Comparison of ENCODE assay signal across 1 cellular context in the genomic region with DNA sequence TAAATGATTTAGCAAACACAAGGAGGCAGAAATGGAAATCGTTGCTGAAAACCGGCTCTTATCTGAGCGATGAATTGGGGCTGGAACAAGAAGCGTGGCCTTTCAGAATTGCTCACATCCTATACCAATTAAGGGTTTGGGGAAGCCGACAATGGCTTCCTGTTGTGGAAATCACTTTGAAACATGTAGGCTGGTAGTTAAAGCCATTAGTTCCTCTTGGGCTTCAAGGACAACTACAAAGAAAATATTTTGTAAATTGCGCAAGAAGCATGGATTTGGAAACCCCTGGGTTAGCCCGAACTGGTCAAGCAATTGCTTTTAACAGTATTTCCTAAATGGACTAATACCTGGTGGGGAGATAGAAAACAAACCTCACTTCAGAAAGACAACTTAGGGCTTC.
A peak's percentile ranks its signal among the peaks of the same experiment; 100 is the strongest.
TF ChIP-seq lines count a peak whose summit lies in the region.

No MANE protein-coding gene starts in this region.

TF ChIP-seq in HepG2, 621 proteins besides CTCF, POLR2A, EP300 and RAD21 (continued from another document and continues in another):
- TF ChIP-seq ZBTB33 (CRISPR knock-in tag; IDR thresholded peaks at IDR 0.05), result no peak
- peak; percentile 24; the same call in 1 of the 2 replicates for TF ChIP-seq ZNF331 (CRISPR knock-in tag; IDR thresholded peaks at IDR 0.05)
- no peak for TF ChIP-seq TIGD3 (CRISPR knock-in tag; IDR thresholded peaks at IDR 0.05; ENCODE audit: borderline replicate concordance)
- no peak for TF ChIP-seq ZNF703 (CRISPR knock-in tag; IDR thresholded peaks at IDR 0.05; ENCODE audit: borderline replicate concordance)
- TF ChIP-seq ZNF503 (CRISPR knock-in tag; IDR thresholded peaks at IDR 0.05), result peak; percentile 57; the same call in 1 of the 2 replicates
- TF ChIP-seq ZSCAN21 (CRISPR knock-in tag; IDR thresholded peaks at IDR 0.05; ENCODE audit: borderline replicate concordance), result no peak
- TF ChIP-seq, protein P1, sequence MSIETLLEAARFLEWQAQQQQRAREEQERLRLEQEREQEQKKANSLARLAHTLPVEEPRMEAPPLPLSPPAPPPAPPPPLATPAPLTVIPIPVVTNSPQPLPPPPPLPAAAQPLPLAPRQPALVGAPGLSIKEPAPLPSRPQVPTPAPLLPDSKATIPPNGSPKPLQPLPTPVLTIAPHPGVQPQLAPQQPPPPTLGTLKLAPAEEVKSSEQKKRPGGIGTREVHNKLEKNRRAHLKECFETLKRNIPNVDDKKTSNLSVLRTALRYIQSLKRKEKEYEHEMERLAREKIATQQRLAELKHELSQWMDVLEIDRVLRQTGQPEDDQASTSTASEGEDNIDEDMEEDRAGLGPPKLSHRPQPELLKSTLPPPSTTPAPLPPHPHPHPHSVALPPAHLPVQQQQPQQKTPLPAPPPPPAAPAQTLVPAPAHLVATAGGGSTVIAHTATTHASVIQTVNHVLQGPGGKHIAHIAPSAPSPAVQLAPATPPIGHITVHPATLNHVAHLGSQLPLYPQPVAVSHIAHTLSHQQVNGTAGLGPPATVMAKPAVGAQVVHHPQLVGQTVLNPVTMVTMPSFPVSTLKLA (IDR thresholded peaks at IDR 0.05), result no peak
- TF ChIP-seq, protein P2, sequence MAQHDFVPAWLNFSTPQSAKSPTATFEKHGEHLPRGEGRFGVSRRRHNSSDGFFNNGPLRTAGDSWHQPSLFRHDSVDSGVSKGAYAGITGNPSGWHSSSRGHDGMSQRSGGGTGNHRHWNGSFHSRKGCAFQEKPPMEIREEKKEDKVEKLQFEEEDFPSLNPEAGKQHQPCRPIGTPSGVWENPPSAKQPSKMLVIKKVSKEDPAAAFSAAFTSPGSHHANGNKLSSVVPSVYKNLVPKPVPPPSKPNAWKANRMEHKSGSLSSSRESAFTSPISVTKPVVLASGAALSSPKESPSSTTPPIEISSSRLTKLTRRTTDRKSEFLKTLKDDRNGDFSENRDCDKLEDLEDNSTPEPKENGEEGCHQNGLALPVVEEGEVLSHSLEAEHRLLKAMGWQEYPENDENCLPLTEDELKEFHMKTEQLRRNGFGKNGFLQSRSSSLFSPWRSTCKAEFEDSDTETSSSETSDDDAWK (CRISPR knock-in tag; IDR thresholded peaks at IDR 0.05), result no peak
- no peak for TF ChIP-seq ZNF280D (CRISPR knock-in tag; IDR thresholded peaks at IDR 0.05)
- no peak for TF ChIP-seq SNRNP70 (IDR thresholded peaks at IDR 0.05; ENCODE audit: low read depth, low read length)
- TF ChIP-seq ZNF317 (CRISPR knock-in tag; IDR thresholded peaks at IDR 0.05), result no peak
- no peak for TF ChIP-seq MIER2 (CRISPR knock-in tag; IDR thresholded peaks at IDR 0.05)
- TF ChIP-seq, protein P3, sequence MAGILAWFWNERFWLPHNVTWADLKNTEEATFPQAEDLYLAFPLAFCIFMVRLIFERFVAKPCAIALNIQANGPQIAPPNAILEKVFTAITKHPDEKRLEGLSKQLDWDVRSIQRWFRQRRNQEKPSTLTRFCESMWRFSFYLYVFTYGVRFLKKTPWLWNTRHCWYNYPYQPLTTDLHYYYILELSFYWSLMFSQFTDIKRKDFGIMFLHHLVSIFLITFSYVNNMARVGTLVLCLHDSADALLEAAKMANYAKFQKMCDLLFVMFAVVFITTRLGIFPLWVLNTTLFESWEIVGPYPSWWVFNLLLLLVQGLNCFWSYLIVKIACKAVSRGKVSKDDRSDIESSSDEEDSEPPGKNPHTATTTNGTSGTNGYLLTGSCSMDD (CRISPR knock-in tag; IDR thresholded peaks at IDR 0.05), result no peak
- no peak for TF ChIP-seq PLRG1 (conservative IDR thresholded peaks at IDR 0.05)
- TF ChIP-seq HMGXB4 (CRISPR knock-in tag; IDR thresholded peaks at IDR 0.05; ENCODE audit: borderline replicate concordance in 1 of 2, low read depth in 1 of 2), result no peak
- no peak for TF ChIP-seq SCMH1 (CRISPR knock-in tag; IDR thresholded peaks at IDR 0.05; ENCODE audit: borderline replicate concordance)
- no peak for TF ChIP-seq ARID2 (CRISPR knock-in tag; IDR thresholded peaks at IDR 0.05; ENCODE audit: borderline replicate concordance)
- peak; percentile 25; the same call in 1 of the 2 replicates for TF ChIP-seq FOXA3 (CRISPR knock-in tag; IDR thresholded peaks at IDR 0.05)
- no peak for TF ChIP-seq RXRA (CRISPR knock-in tag; IDR thresholded peaks at IDR 0.05)
- TF ChIP-seq ZKSCAN5 (CRISPR knock-in tag; IDR thresholded peaks at IDR 0.05), result no peak
- TF ChIP-seq, protein P4, sequence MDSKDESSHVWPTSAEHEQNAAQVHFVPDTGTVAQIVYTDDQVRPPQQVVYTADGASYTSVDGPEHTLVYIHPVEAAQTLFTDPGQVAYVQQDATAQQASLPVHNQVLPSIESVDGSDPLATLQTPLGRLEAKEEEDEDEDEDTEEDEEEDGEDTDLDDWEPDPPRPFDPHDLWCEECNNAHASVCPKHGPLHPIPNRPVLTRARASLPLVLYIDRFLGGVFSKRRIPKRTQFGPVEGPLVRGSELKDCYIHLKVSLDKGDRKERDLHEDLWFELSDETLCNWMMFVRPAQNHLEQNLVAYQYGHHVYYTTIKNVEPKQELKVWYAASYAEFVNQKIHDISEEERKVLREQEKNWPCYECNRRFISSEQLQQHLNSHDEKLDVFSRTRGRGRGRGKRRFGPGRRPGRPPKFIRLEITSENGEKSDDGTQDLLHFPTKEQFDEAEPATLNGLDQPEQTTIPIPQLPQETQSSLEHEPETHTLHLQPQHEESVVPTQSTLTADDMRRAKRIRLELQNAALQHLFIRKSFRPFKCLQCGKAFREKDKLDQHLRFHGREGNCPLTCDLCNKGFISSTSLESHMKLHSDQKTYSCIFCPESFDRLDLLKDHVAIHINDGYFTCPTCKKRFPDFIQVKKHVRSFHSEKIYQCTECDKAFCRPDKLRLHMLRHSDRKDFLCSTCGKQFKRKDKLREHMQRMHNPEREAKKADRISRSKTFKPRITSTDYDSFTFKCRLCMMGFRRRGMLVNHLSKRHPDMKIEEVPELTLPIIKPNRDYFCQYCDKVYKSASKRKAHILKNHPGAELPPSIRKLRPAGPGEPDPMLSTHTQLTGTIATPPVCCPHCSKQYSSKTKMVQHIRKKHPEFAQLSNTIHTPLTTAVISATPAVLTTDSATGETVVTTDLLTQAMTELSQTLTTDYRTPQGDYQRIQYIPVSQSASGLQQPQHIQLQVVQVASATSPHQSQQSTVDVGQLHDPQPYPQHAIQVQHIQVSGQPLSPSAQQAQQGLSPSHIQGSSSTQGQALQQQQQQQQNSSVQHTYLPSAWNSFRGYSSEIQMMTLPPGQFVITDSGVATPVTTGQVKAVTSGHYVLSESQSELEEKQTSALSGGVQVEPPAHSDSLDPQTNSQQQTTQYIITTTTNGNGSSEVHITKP (CRISPR knock-in tag; IDR thresholded peaks at IDR 0.05; ENCODE audit: low read depth), result no peak
- no peak for TF ChIP-seq HNRNPL (IDR thresholded peaks at IDR 0.05; ENCODE audit: low read depth, low read length)
- no peak for TF ChIP-seq RBFOX2 (IDR thresholded peaks at IDR 0.05; ENCODE audit: low read depth, low read length)
- no peak for TF ChIP-seq EEA1 (CRISPR knock-in tag; IDR thresholded peaks at IDR 0.05; ENCODE audit: borderline replicate concordance)
- TF ChIP-seq U2AF2 (IDR thresholded peaks at IDR 0.05; ENCODE audit: low read depth, low read length), result no peak
- TF ChIP-seq, protein P5, sequence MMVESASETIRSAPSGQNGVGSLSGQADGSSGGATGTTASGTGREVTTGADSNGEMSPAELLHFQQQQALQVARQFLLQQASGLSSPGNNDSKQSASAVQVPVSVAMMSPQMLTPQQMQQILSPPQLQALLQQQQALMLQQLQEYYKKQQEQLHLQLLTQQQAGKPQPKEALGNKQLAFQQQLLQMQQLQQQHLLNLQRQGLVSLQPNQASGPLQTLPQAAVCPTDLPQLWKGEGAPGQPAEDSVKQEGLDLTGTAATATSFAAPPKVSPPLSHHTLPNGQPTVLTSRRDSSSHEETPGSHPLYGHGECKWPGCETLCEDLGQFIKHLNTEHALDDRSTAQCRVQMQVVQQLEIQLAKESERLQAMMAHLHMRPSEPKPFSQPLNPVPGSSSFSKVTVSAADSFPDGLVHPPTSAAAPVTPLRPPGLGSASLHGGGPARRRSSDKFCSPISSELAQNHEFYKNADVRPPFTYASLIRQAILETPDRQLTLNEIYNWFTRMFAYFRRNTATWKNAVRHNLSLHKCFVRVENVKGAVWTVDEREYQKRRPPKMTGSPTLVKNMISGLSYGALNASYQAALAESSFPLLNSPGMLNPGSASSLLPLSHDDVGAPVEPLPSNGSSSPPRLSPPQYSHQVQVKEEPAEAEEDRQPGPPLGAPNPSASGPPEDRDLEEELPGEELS (CRISPR knock-in tag; IDR thresholded peaks at IDR 0.05), result peak; percentile 52; the same call in 1 of the 2 replicates
- no peak for TF ChIP-seq DNMT3B (CRISPR knock-in tag; conservative IDR thresholded peaks at IDR 0.05)
- peak; percentile 85 for TF ChIP-seq TCF7 (IDR thresholded peaks at IDR 0.05; ENCODE audit: low read depth)
- no peak for TF ChIP-seq ZSCAN25 (CRISPR knock-in tag; IDR thresholded peaks at IDR 0.05)
- TF ChIP-seq KDM1A (CRISPR knock-in tag; IDR thresholded peaks at IDR 0.05), result no peak
